9 cellular contexts compared by ENCODE assay signal in genomic region chr2:214410918-214411554, GRCh38. TPM values are rescaled to one million over a fixed set of nuclear protein-coding genes. Genes with fewer than 3 reads are reported as not detected.
DNase-seq lines count a peak whose midpoint lies in the region; ATAC-seq, FAIRE-seq and TF ChIP-seq lines count a peak whose summit lies in the region.
"Had no signal": no experiment of that assay in that cellular context is flagged by ENCODE, and none has a peak within 500 bp of the region (broad histone marks: within the 10 kb centered on the region; RNA-seq: fewer than 3 reads in every experiment).

TSS of gene VWC2L (plus strand) at chr2:214411054. CDS start at chr2:214414194, 3,140 bp downstream.

- no peaks in the 10 kb centered on the region for H3K27me3 ChIP-seq in BE2C
- no peaks in the 10 kb centered on the region for H3K27me3 ChIP-seq in endothelial cell of umbilical vein (ENCODE audit: control insufficient read depth in 2 of 2, insufficient read depth in 2 of 2, low read length in 2 of 2)
- no peaks in the 10 kb centered on the region for H3K27me3 ChIP-seq in aorta (ENCODE audit: control insufficient read depth in 1 of 2, insufficient read depth in 2 of 2, low read length in 1 of 2)

- DNase-seq in BE2C (peak; percentile 68), NAMALWA (ENCODE audit: low spot score) (peak; percentile 29), T1000 (lab: John Stamatoyannopoulos, UW) (peak; percentile 28), endothelial cell of umbilical vein (ENCODE audit: low read depth, low spot score) (peak; percentile 59), midbrain (lab: John Stamatoyannopoulos, UW) (peak; percentile 87), aorta (peak; percentile 69 to 89), GM19238 (ENCODE audit: insufficient read length, low spot score) (no peak)

- no peak for TF ChIP-seq POLR2A in endothelial cell of umbilical vein (IDR thresholded peaks at IDR 0.05; ENCODE audit: low read depth, low read length)

- no peaks in the 10 kb centered on the region for H3K9me1 ChIP-seq in endothelial cell of umbilical vein (replicated peaks; ENCODE audit: control insufficient read depth, extremely low read depth, insufficient read depth, low read length)

- no peaks in the 10 kb centered on the region for H3K9me3 ChIP-seq in BE2C
- H3K9me3 ChIP-seq in endothelial cell of umbilical vein (replicated peaks; ENCODE audit: control insufficient read depth, insufficient read depth, low read length): no peaks in the 10 kb centered on the region
- peaks cover 3% of the 10 kb centered on the region for H3K9me3 ChIP-seq in aorta (ENCODE audit: control insufficient read depth, low read length)

- no peak within 1 kb of the TSS for H3K9ac ChIP-seq in endothelial cell of umbilical vein (replicated peaks; ENCODE audit: extremely low read depth, insufficient read depth, low read length)

- dilution Hi-C loops in endothelial cell of umbilical vein (cut with MboI; ENCODE audit: extremely low pct_ligation_motif_present, low sequenced_read_pairs): no loop called here

- no peaks in the 10 kb centered on the region for H3K79me2 ChIP-seq in endothelial cell of umbilical vein (ENCODE audit: control insufficient read depth, insufficient read depth, low read length)

- POLR2A ChIA-PET in endothelial cell of umbilical vein (lab: Charles Lee): no interaction called here

- no peak within 1 kb of the TSS for H2AFZ ChIP-seq in endothelial cell of umbilical vein (ENCODE audit: low read depth, low read length)

- FAIRE-seq in endothelial cell of umbilical vein (lab: Jason Lieb, UNC): no peak

- 6 to 8% methylated on average over 19 of the region's 19 CpGs for WGBS in aorta, 2 donors

- ATAC-seq in GM21360 (IDR thresholded peaks at IDR 0.05; ENCODE audit: unreplicated experiment): peak; percentile 67
- ATAC-seq in aorta (ENCODE audit: low FRiP score): peak; percentile 77

- H3K36me3 ChIP-seq in BE2C (no peaks in the 10 kb centered on the region), endothelial cell of umbilical vein (ENCODE audit: control insufficient read depth in 2 of 2, extremely low read depth in 1 of 2, insufficient read depth in 2 of 2, low read length in 2 of 2) (no peaks in the 10 kb centered on the region), aorta (ENCODE audit: control insufficient read depth in 1 of 2, insufficient read depth in 2 of 2, low read length in 1 of 2) (no peaks in the 10 kb centered on the region)

- CTCF ChIA-PET in endothelial cell of umbilical vein (lab: Charles Lee): interaction anchor here (0.5 kb wide), 1 partner anchor 1760 kb away, joined by 3 read pairs; no protein-coding TSS in a partner anchor

- intact Hi-C loops in endothelial cell of umbilical vein (cut with micrococcal nuclease): no loop called here
- intact Hi-C loops in aorta (cut with DNase I): no loop called here

- H3K4me1 ChIP-seq in BE2C: no peaks in the 10 kb centered on the region
- H3K4me1 ChIP-seq in endothelial cell of umbilical vein (ENCODE audit: control insufficient read depth, extremely low read depth, insufficient read depth, low read length): no peaks in the 10 kb centered on the region
- H3K4me1 ChIP-seq in aorta (ENCODE audit: control insufficient read depth in 1 of 2, insufficient read depth in 2 of 2, low read length in 2 of 2): no peaks in the 10 kb centered on the region

- H3K27ac ChIP-seq in endothelial cell of umbilical vein (ENCODE audit: insufficient read depth, low read depth, low read length) (no peak within 1 kb of the TSS), aorta (ENCODE audit: low read depth in 1 of 2, low read length in 2 of 2) (no peak within 1 kb of the TSS)

- BruUV-seq in endothelial cell of umbilical vein (replicated peaks; lab: Mats Ljungman, UMichigan): no TSS peak

- H3K4me2 ChIP-seq in endothelial cell of umbilical vein (ENCODE audit: insufficient read depth, low read length): no peak within 1 kb of the TSS

- no peaks in the 10 kb centered on the region for H4K20me1 ChIP-seq in endothelial cell of umbilical vein (replicated peaks; ENCODE audit: control insufficient read depth, extremely low read depth, insufficient read depth, low read length)

- TF ChIP-seq CTCF in BE2C (IDR thresholded peaks at IDR 0.05; ENCODE audit: low read depth, low read length): peak; percentile 24
- no peak for TF ChIP-seq CTCF in endothelial cell of umbilical vein (IDR thresholded peaks at IDR 0.05; ENCODE audit: extremely low read depth in 1 of 2, insufficient read depth in 1 of 2, low read depth in 1 of 2, low read length in 2 of 2)

- H3K4me3 ChIP-seq in BE2C (ENCODE audit: low read depth, low read length) (peak within 1 kb of the TSS; percentile 71), endothelial cell of umbilical vein (replicated peaks in 1 of 3; ENCODE audit: insufficient read depth in 1 of 3, low read depth in 1 of 3, low read length in 3 of 3) (no peak within 1 kb of the TSS), aorta (ENCODE audit: low read length in 2 of 2) (no peak within 1 kb of the TSS)

TF ChIP-seq in endothelial cell of umbilical vein, 7 proteins besides CTCF, POLR2A, EP300 and RAD21:
- no peak for TF ChIP-seq EZH2 (IDR thresholded peaks at IDR 0.05; ENCODE audit: borderline replicate concordance, low read depth, low read length, severe bottlenecking)
- TF ChIP-seq JUN (IDR thresholded peaks at IDR 0.05; ENCODE audit: borderline replicate concordance, insufficient read depth, insufficient read length, low read depth): no peak
- TF ChIP-seq MYC (IDR thresholded peaks at IDR 0.05; ENCODE audit: low read depth, low read length): no peak
- TF ChIP-seq POLR2AphosphoS5 (IDR thresholded peaks at IDR 0.05; ENCODE audit: insufficient read depth, low read depth, low read length): no peak
- TF ChIP-seq MAX (IDR thresholded peaks at IDR 0.05; ENCODE audit: insufficient read depth, insufficient read length): no peak
- no peak for TF ChIP-seq FOS (IDR thresholded peaks at IDR 0.05; ENCODE audit: borderline replicate concordance, insufficient read depth, low read length)
- TF ChIP-seq GATA2 (IDR thresholded peaks at IDR 0.05; ENCODE audit: insufficient read depth, insufficient read length, low read depth, low read length): no peak

RNA-seq across cellular contexts. Expression of gene VWC2L, which starts in this region (rescaled TPM):
- not detected for polyA plus RNA-seq in BE2C (2012; ENCODE audit: insufficient read depth, insufficient read length, low read depth)
- not detected in 2 replicates for total RNA-seq in endothelial cell of umbilical vein
- polyA plus RNA-seq in endothelial cell of umbilical vein: not detected in 2 replicates
- polyA plus RNA-seq in endothelial cell of umbilical vein (2011; cell fraction: cytosol; rRNA removed): not detected in 2 replicates
- polyA plus RNA-seq in endothelial cell of umbilical vein (2011; cell fraction: nucleus; rRNA removed): not detected in 2 replicates
- polyA plus RNA-seq in endothelial cell of umbilical vein (2012): not detected in 2 replicates
- not detected in 2 replicates for polyA minus RNA-seq in endothelial cell of umbilical vein
- polyA minus RNA-seq in endothelial cell of umbilical vein (2011; cell fraction: cytosol; rRNA and poly(A)+ RNA removed): not detected
- polyA minus RNA-seq in endothelial cell of umbilical vein (2011; cell fraction: nucleus; rRNA and poly(A)+ RNA removed): not detected in 2 replicates
- not detected for total RNA-seq in aorta
- polyA plus RNA-seq in aorta: not detected
- polyA plus RNA-seq: esophagus had no signal

Comparison
In these comparisons a context has a peak if more than half of its experiments do, and no peak if none do; other contexts are left out.
1. Peak in DNase-seq in endothelial cell of umbilical vein; RNA of the gene not detected or under 1 TPM.
2. Peak in DNase-seq and ATAC-seq in aorta; RNA of the gene not detected or under 1 TPM.